10 cellular contexts compared by ENCODE assay signal in the genomic region with DNA sequence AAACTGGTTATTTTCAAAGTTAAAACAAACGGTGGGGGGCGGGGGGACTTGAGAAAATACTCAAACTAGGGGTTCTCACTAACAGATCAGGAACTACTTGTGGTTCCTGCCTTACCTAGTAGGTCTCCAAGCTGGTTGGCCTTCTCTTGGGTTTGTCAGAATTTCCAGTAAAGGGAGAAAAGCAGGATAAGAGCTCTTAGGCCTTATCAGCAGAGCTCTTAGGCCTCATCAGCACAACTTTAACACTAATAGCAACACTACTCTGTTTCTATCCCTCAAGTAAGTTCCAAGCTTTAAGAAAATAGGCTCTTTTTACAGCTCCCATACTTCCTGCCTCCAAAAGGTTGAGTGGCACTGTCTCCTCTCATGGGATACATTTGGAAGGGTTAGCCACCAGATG. TPM values are rescaled to one million over a fixed set of nuclear protein-coding genes. Genes with fewer than 3 reads are reported as not detected.
DNase-seq lines count a peak whose midpoint lies in the region; ATAC-seq and TF ChIP-seq lines count a peak whose summit lies in the region.
"Had no signal": no experiment of that assay in that cellular context is flagged by ENCODE, and none has a peak within 500 bp of the region (broad histone marks: within the 10 kb centered on the region; RNA-seq: fewer than 3 reads in every experiment).

No MANE protein-coding gene starts in this region.

- DNase-seq in amniotic epithelial cell (ENCODE audit: low read depth) (peak; percentile 16), mesothelial cell of epicardium (ENCODE audit: low spot score in 2 of 2, unreplicated experiment in 2 of 2) (no peak), NCI-H82 (lab: John Stamatoyannopoulos, UW) (no peak), NCI-H345 (lab: John Stamatoyannopoulos, UW) (no peak), NCI-H1930 (lab: John Stamatoyannopoulos, UW) (no peak)
- DNase-seq: Caco-2, NCI-H2171 had no signal

- H3K36me3 Mint-ChIP-seq in mesothelial cell of epicardium = no peaks in the 10 kb centered on the region

- H3K4me2 ChIP-seq in BLaER1 = peak overlapping the region; percentile 60

- H3K4me1 ChIP-seq in BLaER1 (peaks cover 76% of the 10 kb centered on the region), HUES48 (ENCODE audit: control insufficient read depth, insufficient read depth, low read length) (peaks cover 38% of the 10 kb centered on the region)

- peaks cover 4% of the 10 kb centered on the region; the same call in 1 of the 2 replicates for H3K36me3 ChIP-seq in BLaER1
- no peaks in the 10 kb centered on the region for H3K36me3 ChIP-seq in HUES48 (ENCODE audit: control insufficient read depth, insufficient read depth, low read length)

- H3K4me3 ChIP-seq in BLaER1 (no peak overlapping the region), HUES48 (ENCODE audit: low read depth, low read length) (no peak overlapping the region)

- peak overlapping the region; percentile 77 for H3K27ac Mint-ChIP-seq in mesothelial cell of epicardium

- no peaks in the 10 kb centered on the region for H3K27me3 Mint-ChIP-seq in mesothelial cell of epicardium (ENCODE audit: low read depth)

- no peak for ATAC-seq in GM19395 (IDR thresholded peaks at IDR 0.05; ENCODE audit: unreplicated experiment)

- no peaks in the 10 kb centered on the region for H3K9me3 Mint-ChIP-seq in mesothelial cell of epicardium

- no peak overlapping the region for H3K4me3 Mint-ChIP-seq in mesothelial cell of epicardium

- peak overlapping the region; percentile 42; the same call in 1 of the 2 replicates for H3K27ac ChIP-seq in BLaER1
- H3K27ac ChIP-seq in HUES48 (ENCODE audit: low read depth, low read length) = peak overlapping the region; percentile 17

- TF ChIP-seq CTCF in mesothelial cell of epicardium (IDR thresholded peaks at IDR 0.05; ENCODE audit: unreplicated experiment) = no peak

- peaks cover 93% of the 10 kb centered on the region for H4K20me1 ChIP-seq in BLaER1

- peaks cover 54% of the 10 kb centered on the region for H3K4me1 Mint-ChIP-seq in mesothelial cell of epicardium

- H3K27me3 ChIP-seq in BLaER1 (no peaks in the 10 kb centered on the region), HUES48 (ENCODE audit: control insufficient read depth, insufficient read depth, low read length) (no peaks in the 10 kb centered on the region)

- H3K9ac ChIP-seq in BLaER1 (peak overlapping the region; percentile 40; the same call in 1 of the 2 replicates), HUES48 (ENCODE audit: low read depth, low read length) (no peak overlapping the region)

- H3K9me3 ChIP-seq in BLaER1 (no peaks in the 10 kb centered on the region), HUES48 (ENCODE audit: control insufficient read depth, insufficient read depth, low read length) (no peaks in the 10 kb centered on the region)
- H3K9me3 ChIP-seq: Caco-2 had no signal

RNA-seq across cellular contexts. Expression of gene FBXO11, which starts 6.4 kb away (rescaled TPM):
- total RNA-seq in mesothelial cell of epicardium = 91.4 to 102 TPM (median 96.6 TPM) in 3 replicates
